Comparison of ENCODE assay signal across 20 cellular contexts in genomic region chr15:68764090-68764489, GRCh38. TPM values are rescaled to one million over a fixed set of nuclear protein-coding genes. Genes with fewer than 3 reads are reported as not detected.
A peak's percentile ranks its signal among the peaks of the same experiment; 100 is the strongest.
DNase-seq lines count a peak whose midpoint lies in the region; ATAC-seq, FAIRE-seq and TF ChIP-seq lines count a peak whose summit lies in the region.
"Had no signal": no experiment of that assay in that cellular context is flagged by ENCODE, and none has a peak within 500 bp of the region (broad histone marks: within the 10 kb centered on the region; RNA-seq: fewer than 3 reads in every experiment).

No MANE protein-coding gene starts in this region.

- H3K27me3 Mint-ChIP-seq in activated CD4-positive, alpha-beta memory T cell treated with anti-CD3 and anti-CD28 coated beads, Interleukin-2, amount 10 ng/mL, durations not matched to agents 7 days and 5 days = peaks cover 32% of the 10 kb centered on the region

- no peak for TF ChIP-seq RAD21 in A549 (conservative IDR thresholded peaks at IDR 0.05 in 1 of 2, IDR thresholded peaks at IDR 0.05 in 1 of 2)

- H3K36me3 Mint-ChIP-seq in activated CD4-positive, alpha-beta memory T cell treated with anti-CD3 and anti-CD28 coated beads, Interleukin-2, amount 10 ng/mL, durations not matched to agents 7 days and 5 days (ENCODE audit: low read depth) = no peaks in the 10 kb centered on the region
- H3K36me3 Mint-ChIP-seq: CD4-positive, alpha-beta memory T cell had no signal

- no peaks in the 10 kb centered on the region for H3K9me3 ChIP-seq in A549

- no peak for ATAC-seq in A549

- no peak for TF ChIP-seq POLR2A in A549 (IDR thresholded peaks at IDR 0.05; ENCODE audit: low read length)

- H3K27ac Mint-ChIP-seq in activated CD4-positive, alpha-beta memory T cell treated with anti-CD3 and anti-CD28 coated beads, Interleukin-2, amount 10 ng/mL, durations not matched to agents 7 days and 5 days = no peak overlapping the region
- H3K27ac Mint-ChIP-seq: CD4-positive, alpha-beta memory T cell had no signal

- H3K9me3 Mint-ChIP-seq in activated CD4-positive, alpha-beta memory T cell treated with anti-CD3 and anti-CD28 coated beads, Interleukin-2, amount 10 ng/mL, durations not matched to agents 7 days and 5 days = no peaks in the 10 kb centered on the region
- H3K9me3 Mint-ChIP-seq: CD4-positive, alpha-beta memory T cell had no signal

- H3K4me1 ChIP-seq in A549 = peaks cover 8% of the 10 kb centered on the region

- H3K27ac ChIP-seq in A549 = no peak overlapping the region

- H3K4me2 ChIP-seq in A549 = no peak overlapping the region

- no peak overlapping the region for H3K4me3 Mint-ChIP-seq in activated CD4-positive, alpha-beta memory T cell treated with anti-CD3 and anti-CD28 coated beads, Interleukin-2, amount 10 ng/mL, durations not matched to agents 7 days and 5 days
- H3K4me3 Mint-ChIP-seq: CD4-positive, alpha-beta memory T cell had no signal

- CTCF ChIA-PET in A549 (lab: Yijun Ruan, JAX) = interaction anchor here (0.6 to 3.1 kb wide), 6 partner anchors 16 to 511 kb away, joined by 3 to 15 read pairs (median 3); no protein-coding TSS in a partner anchor
- CTCF ChIA-PET in activated CD4-positive, alpha-beta memory T cell treated with anti-CD3 and anti-CD28 coated beads, Interleukin-2, amount 10 ng/mL, durations not matched to agents 7 days and 5 days (lab: Charles Lee) = no interaction called here

- H3K4me3 ChIP-seq in A549 (no peak overlapping the region), LNCaP clone FGC (ENCODE audit: low read depth, low read length) (no peak overlapping the region)

- FAIRE-seq in A549 (lab: Jason Lieb, UNC) = no peak
- FAIRE-seq: GM12891, GM18507, H1 had no signal

- POLR2A ChIA-PET in A549 (lab: Yijun Ruan, JAX) = no interaction called here
- POLR2A ChIA-PET in activated CD4-positive, alpha-beta memory T cell treated with anti-CD3 and anti-CD28 coated beads, Interleukin-2, amount 10 ng/mL, durations not matched to agents 7 days and 5 days (lab: Charles Lee) = interaction anchor here (0.6 kb wide), 1 partner anchor 9 kb away, joined by 3 read pairs; no protein-coding TSS in a partner anchor

- no peak for TF ChIP-seq EP300 in A549 (IDR thresholded peaks at IDR 0.05)

- TF ChIP-seq CTCF in A549 (IDR thresholded peaks at IDR 0.05) (no peak), LNCaP clone FGC (IDR thresholded peaks at IDR 0.05; ENCODE audit: control insufficient read depth, extremely low read depth, insufficient read depth) (no peak)

- WGBS in A549 (ENCODE audit: missing lambda C conversion rate) = 25% methylated on average over 1 of the region's 1 CpG

- DNase-seq in A549 (ENCODE audit: low read depth in 1 of 2, low spot score in 1 of 2) = no peak
- DNase-seq in LNCaP clone FGC (ENCODE audit: low read depth) = peak; percentile 41
- DNase-seq in dermis microvascular lymphatic vessel endothelial cell (ENCODE audit: low read depth in 2 of 2) = peak; percentile 81 to 83
- DNase-seq in fibroblast of peridontal ligament (ENCODE audit: extremely low read depth) = peak; percentile 31
- DNase-seq in glomerular visceral epithelial cell (ENCODE audit: extremely low spot score) = no peak
- no peak for DNase-seq in activated CD4-positive, alpha-beta memory T cell treated with anti-CD3 and anti-CD28 coated beads, Interleukin-2, amount 10 ng/mL, durations not matched to agents 7 days and 5 days
- no peak for DNase-seq in NCI-H146 treated with DMSO at 0.1 percent for 48 hours (lab: John Stamatoyannopoulos, UW; ENCODE audit: unreplicated experiment)
- DNase-seq: 8988T; C1 segment of cervical spinal cord; Calu3; CD4-positive, alpha-beta memory T cell; COR-L47; DMS53; DMS79 treated with DMSO at 0.1 percent for 48 hours; GF-D8; H7; HCEC 1CT had no signal

- H3K4me1 Mint-ChIP-seq in activated CD4-positive, alpha-beta memory T cell treated with anti-CD3 and anti-CD28 coated beads, Interleukin-2, amount 10 ng/mL, durations not matched to agents 7 days and 5 days = no peaks in the 10 kb centered on the region
- H3K4me1 Mint-ChIP-seq: CD4-positive, alpha-beta memory T cell had no signal

TF ChIP-seq in A549, 52 proteins besides CTCF, POLR2A, EP300 and RAD21:
- TF ChIP-seq FOSL2 (IDR thresholded peaks at IDR 0.05) = no peak
- peak; percentile 50; the same call in 1 of the 2 replicates for TF ChIP-seq FOSL2 (CRISPR knock-in tag; IDR thresholded peaks at IDR 0.05)
- no peak for TF ChIP-seq EHMT2 (IDR thresholded peaks at IDR 0.05; ENCODE audit: low read depth)
- TF ChIP-seq RFX5 (IDR thresholded peaks at IDR 0.05) = no peak
- no peak for TF ChIP-seq PHF8 (IDR thresholded peaks at IDR 0.05; ENCODE audit: borderline replicate concordance, low read depth)

RNA-seq across cellular contexts. Expression of gene ANP32A, which starts 56.6 kb away (rescaled TPM):
- 200 and 208 TPM in 2 replicates for polyA plus RNA-seq in A549 (2011; rRNA removed)
- polyA plus RNA-seq in A549 (2012; cell fraction: cytosol; rRNA removed) = 97.6 and 99.3 TPM in 2 replicates
- polyA plus RNA-seq in A549 (2012; cell fraction: nucleus; rRNA removed) = 31.7 and 43.1 TPM in 2 replicates
- 354 to 362 TPM (median 360 TPM) in 3 replicates for polyA plus RNA-seq in A549 (2017; fragmentation: RNase III; extraction: RNeasy Plus Mini Kit Qiagen cat#74134 plus additional on column Dnase treatment)
- 58.5 and 59.3 TPM in 2 replicates for polyA minus RNA-seq in A549 (2011; rRNA and poly(A)+ RNA removed)
- 45.3 and 52.5 TPM in 2 replicates for total RNA-seq in dermis microvascular lymphatic vessel endothelial cell
- 100 to 1,000 TPM; 190 to 194 TPM for total RNA-seq in activated CD4-positive, alpha-beta memory T cell treated with anti-CD3 and anti-CD28 coated beads, Interleukin-2, amount 10 ng/mL, durations not matched to agents 7 days and 5 days

Comparison
In these comparisons a context has a peak if more than half of its experiments do, and no peak if none do; other contexts are left out.
1. DNase-seq: peak in LNCaP clone FGC (single experiment), dermis microvascular lymphatic vessel endothelial cell (2 of 2) and fibroblast of peridontal ligament (single experiment); none in A549 (0 of 2), glomerular visceral epithelial cell (single experiment), activated CD4-positive, alpha-beta memory T cell treated with anti-CD3 and anti-CD28 coated beads, Interleukin-2, amount 10 ng/mL, durations not matched to agents 7 days and 5 days (single experiment) and NCI-H146 treated with DMSO at 0.1 percent for 48 hours (single experiment).